ENCODE assay signal across 13 cellular contexts in the genomic region with DNA sequence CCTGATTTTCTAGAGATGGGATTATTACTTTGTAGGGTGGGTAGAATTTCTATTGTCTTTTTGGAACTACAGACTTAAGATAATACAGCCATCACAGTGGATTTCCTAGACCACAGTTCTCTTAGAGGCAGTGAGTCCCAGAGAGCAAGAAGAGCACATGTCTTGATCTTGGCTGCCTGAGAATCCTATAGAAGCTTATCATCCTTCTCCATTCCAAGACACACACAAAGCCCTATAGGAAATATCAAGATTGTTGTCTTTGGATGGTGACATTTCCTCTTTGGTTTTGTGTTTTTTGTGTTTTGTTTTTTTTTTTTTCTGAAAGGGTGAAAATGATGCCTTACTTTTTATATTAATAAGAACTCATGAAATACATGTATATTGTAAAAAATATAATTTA.
DNase-seq lines count a peak whose midpoint lies in the region; ATAC-seq and TF ChIP-seq lines count a peak whose summit lies in the region.
"Had no signal": no experiment of that assay in that cellular context is flagged by ENCODE, and none has a peak within 500 bp of the region (broad histone marks: within the 10 kb centered on the region; RNA-seq: fewer than 3 reads in every experiment).

No MANE protein-coding gene starts in this region.

- H3K4me1 Mint-ChIP-seq in activated T-helper 17 cell treated with anti-CD3 and anti-CD28 coated beads, Interleukin-2, amount 50 U/mL, for 72 hours: peaks cover 11% of the 10 kb centered on the region

- peak overlapping the region; percentile 55 for H3K27ac Mint-ChIP-seq in activated T-helper 17 cell treated with anti-CD3 and anti-CD28 coated beads, Interleukin-2, amount 50 U/mL, for 72 hours
- H3K27ac Mint-ChIP-seq: CD14-positive monocyte; CD8-positive, alpha-beta T cell had no signal

- no peaks in the 10 kb centered on the region for H3K36me3 Mint-ChIP-seq in activated T-helper 17 cell treated with anti-CD3 and anti-CD28 coated beads, Interleukin-2, amount 50 U/mL, for 72 hours (ENCODE audit: low read depth)
- H3K36me3 Mint-ChIP-seq: CD14-positive monocyte; CD8-positive, alpha-beta T cell had no signal

- DNase-seq in cardiac fibroblast (ENCODE audit: low read depth in 2 of 2) (peak; percentile 24 to 45), fibroblast of pulmonary artery (ENCODE audit: low read depth) (peak; percentile 31), DMS153 (lab: John Stamatoyannopoulos, UW) (no peak), DMS53 treated with DMSO at 0.1 percent for 48 hours (lab: John Stamatoyannopoulos, UW; ENCODE audit: unreplicated experiment) (no peak)
- DNase-seq: CD8-positive, alpha-beta T cell; COR-L47; GM23248 had no signal

- ATAC-seq in activated T-helper 17 cell treated with anti-CD3 and anti-CD28 coated beads, Interleukin-2, amount 50 U/mL, for 72 hours (replicated peaks): no peak
- no peak for ATAC-seq in HG02885 (IDR thresholded peaks at IDR 0.05; ENCODE audit: poor library complexity, unreplicated experiment)
- ATAC-seq: A549; CD8-positive, alpha-beta T cell; HCT116; HepG2 had no signal

- H3K4me3 ChIP-seq in cardiac fibroblast (replicated peaks in 1 of 2; ENCODE audit: low read depth in 2 of 2, low read length in 2 of 2) (no peak overlapping the region), fibroblast of pulmonary artery (replicated peaks; ENCODE audit: low read depth, low read length) (no peak overlapping the region)
- H3K4me3 ChIP-seq: A549, GM23248 had no signal

- TF ChIP-seq CTCF in cardiac fibroblast (IDR thresholded peaks at IDR 0.05; ENCODE audit: low read depth, low read length): no peak
- TF ChIP-seq CTCF in fibroblast of pulmonary artery (IDR thresholded peaks at IDR 0.05; ENCODE audit: low read length, missing control alignments): no peak

- H3K4me3 Mint-ChIP-seq in activated T-helper 17 cell treated with anti-CD3 and anti-CD28 coated beads, Interleukin-2, amount 50 U/mL, for 72 hours: no peak overlapping the region
- H3K4me3 Mint-ChIP-seq: CD14-positive monocyte; CD8-positive, alpha-beta T cell had no signal

- H3K9me3 Mint-ChIP-seq in activated T-helper 17 cell treated with anti-CD3 and anti-CD28 coated beads, Interleukin-2, amount 50 U/mL, for 72 hours: peaks cover 9% of the 10 kb centered on the region

- no peaks in the 10 kb centered on the region for H3K27me3 Mint-ChIP-seq in activated T-helper 17 cell treated with anti-CD3 and anti-CD28 coated beads, Interleukin-2, amount 50 U/mL, for 72 hours

Comparison
In these comparisons a context has a peak if more than half of its experiments do, and no peak if none do; other contexts are left out.
1. DNase-seq: peak in cardiac fibroblast (2 of 2) and fibroblast of pulmonary artery (single experiment); none in DMS153 (single experiment) and DMS53 treated with DMSO at 0.1 percent for 48 hours (single experiment).